Comparison of ENCODE assay signal across 8 cellular contexts in genomic region chr7:33932832-33933468, GRCh38.
A peak's percentile ranks its signal among the peaks of the same experiment; 100 is the strongest.
DNase-seq lines count a peak whose midpoint lies in the region; ATAC-seq, FAIRE-seq and TF ChIP-seq lines count a peak whose summit lies in the region.

No MANE protein-coding gene starts in this region.

- peak; percentile 86 for DNase-seq in D341Med (ENCODE audit: low spot score)
- DNase-seq in RCC 7860 (ENCODE audit: low spot score) = peak; percentile 77
- DNase-seq in activated T-helper 1 cell treated with anti-CD3 and anti-CD28 coated beads, Interleukin-2, amount 50 U/mL, for 16 hours (ENCODE audit: low read depth in 1 of 2, low spot score in 1 of 2) = peak; percentile 22
- DNase-seq in foreskin fibroblast = peak; percentile 84 to 94
- peak; percentile 57 for DNase-seq in non-pigmented ciliary epithelial cell (ENCODE audit: low read depth)

- H3K9ac ChIP-seq in KMS-11 (no peak overlapping the region), subcutaneous abdominal adipose tissue (ENCODE audit: low read length in 5 of 5) (no peak overlapping the region)

- H3K4me2 ChIP-seq in KMS-11 = 0 out of 2 replicates have a peak overlapping the region, but pooled peaks have one; percentile 9

- peak; percentile 97 for TF ChIP-seq CTCF in KMS-11 (conservative IDR thresholded peaks at IDR 0.05; ENCODE audit: low read depth, low read length)
- TF ChIP-seq CTCF in foreskin fibroblast (IDR thresholded peaks at IDR 0.05; ENCODE audit: low read depth, low read length) = peak; percentile 97

- no peaks in the 10 kb centered on the region for H3K9me3 ChIP-seq in subcutaneous abdominal adipose tissue (ENCODE audit: control insufficient read depth in 5 of 5, low read length in 5 of 5)

- no peaks in the 10 kb centered on the region for H3K79me2 ChIP-seq in KMS-11 (ENCODE audit: insufficient read depth, low read depth)

- no peaks in the 10 kb centered on the region for H3K27me3 ChIP-seq in KMS-11 (ENCODE audit: insufficient read depth, low read depth)
- H3K27me3 ChIP-seq in subcutaneous abdominal adipose tissue (ENCODE audit: control insufficient read depth in 5 of 5, insufficient read depth in 4 of 5, low read length in 5 of 5) = no peaks in the 10 kb centered on the region

- H3K36me3 ChIP-seq in KMS-11 (ENCODE audit: insufficient read depth) (no peaks in the 10 kb centered on the region), subcutaneous abdominal adipose tissue (ENCODE audit: control insufficient read depth in 5 of 5, insufficient read depth in 5 of 5, low read length in 5 of 5) (peaks cover 0 to 3% (median 0%) of the 10 kb centered on the region in 5 donors)

- FAIRE-seq in RCC 7860 (lab: Jason Lieb, UNC) = peak; percentile 91

- H3K27ac ChIP-seq in KMS-11 (no peak overlapping the region), subcutaneous abdominal adipose tissue (ENCODE audit: low read depth, low read length) (peak overlapping the region; percentile 31)

- no peaks in the 10 kb centered on the region for H4K20me1 ChIP-seq in KMS-11 (ENCODE audit: insufficient read depth)

- no peak overlapping the region for H2AFZ ChIP-seq in KMS-11 (ENCODE audit: low read depth)

- H3K4me1 ChIP-seq in KMS-11 (ENCODE audit: low read depth, poor library complexity, severe bottlenecking) (peaks cover 4% of the 10 kb centered on the region), subcutaneous abdominal adipose tissue (ENCODE audit: control insufficient read depth in 5 of 5, insufficient read depth in 5 of 5, low read length in 5 of 5) (peaks cover 3 to 27% (median 23%) of the 10 kb centered on the region in 5 donors)

- ATAC-seq in GM21423 (IDR thresholded peaks at IDR 0.05; ENCODE audit: unreplicated experiment) = peak; percentile 71

- no peak overlapping the region for H3K4me3 ChIP-seq in KMS-11 (IDR thresholded peaks at IDR 0.05; ENCODE audit: insufficient read depth, low read depth, low read length)
- peak overlapping the region in 1 of 2 donors; percentile 37 for H3K4me3 ChIP-seq in foreskin fibroblast (ENCODE audit: low read depth in 1 of 2, low read length in 2 of 2)
- peak overlapping the region; percentile 12 to 46 (median 32) for H3K4me3 ChIP-seq in subcutaneous abdominal adipose tissue (ENCODE audit: low read depth in 1 of 5, low read length in 5 of 5)

Comparison
In these comparisons a context has a peak if more than half of its experiments do, and no peak if none do; other contexts are left out.
1. DNase-seq: peak in every context shown above with its lines; median percentile 89 in foreskin fibroblast; 86 in D341Med; 77 in RCC 7860; 57 in non-pigmented ciliary epithelial cell; 22 in activated T-helper 1 cell treated with anti-CD3 and anti-CD28 coated beads, Interleukin-2, amount 50 U/mL, for 16 hours.